20 cellular contexts compared by ENCODE assay signal in genomic region chr1:231171623-231172197, GRCh38. TPM values are rescaled to one million over a fixed set of nuclear protein-coding genes. Genes with fewer than 3 reads are reported as not detected.
A peak's percentile ranks its signal among the peaks of the same experiment; 100 is the strongest.
DNase-seq lines count a peak whose midpoint lies in the region; ATAC-seq lines count a peak whose summit lies in the region.
"Had no signal": no experiment of that assay in that cellular context is flagged by ENCODE, and none has a peak within 500 bp of the region (broad histone marks: within the 10 kb centered on the region; RNA-seq: fewer than 3 reads in every experiment).

No MANE protein-coding gene starts in this region.

- peak; percentile 10 for DNase-seq in DMS 273 treated with DMSO at 0.1 percent for 48 hours (lab: John Stamatoyannopoulos, UW)
- peak; percentile 60 for DNase-seq in HCEC 1CT
- DNase-seq in SKM-1 treated with dmso at 0.1 percent for 144 hours (lab: John Stamatoyannopoulos, UW; ENCODE audit: unreplicated experiment), result peak; percentile 86
- DNase-seq in fibroblast of gingiva (ENCODE audit: low read depth), result peak; percentile 54
- DNase-seq in inferior parietal cortex (ENCODE audit: extremely low spot score), result no peak
- DNase-seq in activated CD4-positive, alpha-beta memory T cell treated with anti-CD3 and anti-CD28 coated beads, Interleukin-2, amount 10 ng/mL, durations not matched to agents 7 days and 5 days, result no peak
- DNase-seq: activated CD4-positive, alpha-beta T cell treated with anti-CD3 and anti-CD28 coated beads, Interleukin-2, amount 50 U/mL, for 48 hours; activated naive CD8-positive, alpha-beta T cell treated with anti-CD3 and anti-CD28 coated beads, Interleukin-2, amount 50 U/mL, for 24 hours; brain microvascular endothelial cell; HFFc6; KBM-7; kidney glomerular epithelial cell; lower lobe of right lung; NCI-H226; stimulated activated CD4-positive, alpha-beta T cell treated with anti-CD3 and anti-CD28 coated beads, Interleukin-4, amount 100 ng/mL, for 1 hour; stimulated activated naive CD4-positive, alpha-beta T cell; SW 1271; uterus had no signal

- H3K36me3 Mint-ChIP-seq in activated CD4-positive, alpha-beta memory T cell treated with anti-CD3 and anti-CD28 coated beads, Interleukin-2, amount 10 ng/mL, durations not matched to agents 7 days and 5 days (ENCODE audit: low read depth), result no peaks in the 10 kb centered on the region

- peaks cover 35% of the 10 kb centered on the region for H3K27me3 Mint-ChIP-seq in activated CD4-positive, alpha-beta memory T cell treated with anti-CD3 and anti-CD28 coated beads, Interleukin-2, amount 10 ng/mL, durations not matched to agents 7 days and 5 days

- CTCF ChIA-PET in activated CD4-positive, alpha-beta memory T cell treated with anti-CD3 and anti-CD28 coated beads, Interleukin-2, amount 10 ng/mL, durations not matched to agents 7 days and 5 days (lab: Charles Lee), result no interaction called here

- no peak overlapping the region for H3K27ac Mint-ChIP-seq in activated CD4-positive, alpha-beta memory T cell treated with anti-CD3 and anti-CD28 coated beads, Interleukin-2, amount 10 ng/mL, durations not matched to agents 7 days and 5 days
- H3K27ac Mint-ChIP-seq: activated naive CD8-positive, alpha-beta T cell treated with anti-CD3 and anti-CD28 coated beads, Interleukin-2, amount 50 U/mL, for 24 hours; HFFc6 had no signal

- H3K9me3 Mint-ChIP-seq in activated CD4-positive, alpha-beta memory T cell treated with anti-CD3 and anti-CD28 coated beads, Interleukin-2, amount 10 ng/mL, durations not matched to agents 7 days and 5 days, result no peaks in the 10 kb centered on the region
- H3K9me3 Mint-ChIP-seq: activated naive CD8-positive, alpha-beta T cell treated with anti-CD3 and anti-CD28 coated beads, Interleukin-2, amount 50 U/mL, for 24 hours; HFFc6 had no signal

- peaks cover 2% of the 10 kb centered on the region for H3K4me1 Mint-ChIP-seq in activated CD4-positive, alpha-beta memory T cell treated with anti-CD3 and anti-CD28 coated beads, Interleukin-2, amount 10 ng/mL, durations not matched to agents 7 days and 5 days
- H3K4me1 Mint-ChIP-seq: activated naive CD8-positive, alpha-beta T cell treated with anti-CD3 and anti-CD28 coated beads, Interleukin-2, amount 50 U/mL, for 24 hours had no signal

- H3K4me3 Mint-ChIP-seq in activated CD4-positive, alpha-beta memory T cell treated with anti-CD3 and anti-CD28 coated beads, Interleukin-2, amount 10 ng/mL, durations not matched to agents 7 days and 5 days, result no peak overlapping the region
- H3K4me3 Mint-ChIP-seq: activated naive CD8-positive, alpha-beta T cell treated with anti-CD3 and anti-CD28 coated beads, Interleukin-2, amount 50 U/mL, for 24 hours; HFFc6 had no signal

- no peak for ATAC-seq in GM18870 (IDR thresholded peaks at IDR 0.05; ENCODE audit: unreplicated experiment)
- ATAC-seq: activated naive CD8-positive, alpha-beta T cell treated with anti-CD3 and anti-CD28 coated beads, Interleukin-2, amount 50 U/mL, for 24 hours had no signal

- POLR2A ChIA-PET in activated CD4-positive, alpha-beta memory T cell treated with anti-CD3 and anti-CD28 coated beads, Interleukin-2, amount 10 ng/mL, durations not matched to agents 7 days and 5 days (lab: Charles Lee), result no interaction called here

RNA-seq across cellular contexts. Expression of gene TRIM67, which starts 9.9 kb away (rescaled TPM):
- not detected for total RNA-seq in activated CD4-positive, alpha-beta memory T cell treated with anti-CD3 and anti-CD28 coated beads, Interleukin-2, amount 10 ng/mL, durations not matched to agents 7 days and 5 days
- total RNA-seq: G401, HFFc6, lower lobe of right lung had no signal

Comparison
In these comparisons a context has a peak if more than half of its experiments do, and no peak if none do; other contexts are left out.
1. DNase-seq: peak in DMS 273 treated with DMSO at 0.1 percent for 48 hours (single experiment), HCEC 1CT (single experiment), SKM-1 treated with dmso at 0.1 percent for 144 hours (single experiment) and fibroblast of gingiva (single experiment); none in inferior parietal cortex (single experiment) and activated CD4-positive, alpha-beta memory T cell treated with anti-CD3 and anti-CD28 coated beads, Interleukin-2, amount 10 ng/mL, durations not matched to agents 7 days and 5 days (single experiment).